9 cellular contexts compared by ENCODE assay signal in the genomic region with DNA sequence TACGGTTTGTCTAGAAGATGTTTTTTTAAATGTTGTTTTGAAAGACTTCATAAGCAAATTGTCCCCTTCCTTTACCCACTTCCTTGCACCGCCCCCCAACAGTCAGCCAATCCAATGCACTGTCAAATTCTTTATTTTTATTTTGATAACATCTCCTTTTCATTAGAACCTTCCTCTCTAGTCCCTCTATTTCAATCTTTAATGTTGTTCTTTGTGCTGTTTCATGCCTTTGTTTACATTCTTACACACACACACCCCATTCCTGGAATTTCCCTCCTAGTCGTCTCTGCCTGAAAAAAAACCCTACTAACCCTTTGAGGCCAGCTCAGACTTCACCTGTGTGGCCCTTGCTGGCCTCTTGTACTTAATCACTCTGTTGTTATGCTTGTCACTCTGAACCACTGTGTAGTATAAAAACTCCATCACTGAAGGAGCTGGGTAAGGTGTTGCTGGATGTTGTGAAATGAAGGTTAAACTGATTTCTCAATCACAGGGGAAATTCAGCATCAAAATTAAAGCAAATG.
DNase-seq lines count a peak whose midpoint lies in the region; ATAC-seq, FAIRE-seq and TF ChIP-seq lines count a peak whose summit lies in the region.
"Had no signal": no experiment of that assay in that cellular context is flagged by ENCODE, and none has a peak within 500 bp of the region (broad histone marks: within the 10 kb centered on the region; RNA-seq: fewer than 3 reads in every experiment).

No MANE protein-coding gene starts in this region.

- dilution Hi-C loops in keratinocyte (cut with MboI; ENCODE audit: extremely low pct_ligation_motif_present, low sequenced_read_pairs) = no loop called here

- no peaks in the 10 kb centered on the region for H4K20me1 ChIP-seq in keratinocyte (ENCODE audit: control insufficient read depth, extremely low read depth, insufficient read depth, low read length)
- H4K20me1 ChIP-seq: BLaER1 treated with 17β-estradiol and CSF1 and Interleukin-3, amounts not matched to agents 10 nM and 100 nM had no signal

- peak overlapping the region; percentile 63 for H3K4me2 ChIP-seq in keratinocyte (ENCODE audit: control insufficient read depth, extremely low read depth, insufficient read depth, low read depth, low read length)

- no peak overlapping the region for H2AFZ ChIP-seq in keratinocyte (ENCODE audit: control insufficient read depth, low read length)

- peak overlapping the region; percentile 6 for H3K4me3 Mint-ChIP-seq in stimulated activated naive CD8-positive, alpha-beta T cell treated with anti-CD3 and anti-CD28 coated beads, Interleukin-15, Interleukin-2, amounts not matched to agents 100 ng/mL and 50 ng/mL, for 24 hours
- H3K4me3 Mint-ChIP-seq in activated T-helper 17 cell treated with anti-CD3 and anti-CD28 coated beads, Interleukin-2, amount 50 U/mL, for 72 hours = peak overlapping the region; percentile 48

- H3K27me3 Mint-ChIP-seq in stimulated activated naive CD8-positive, alpha-beta T cell treated with anti-CD3 and anti-CD28 coated beads, Interleukin-15, Interleukin-2, amounts not matched to agents 100 ng/mL and 50 ng/mL, for 24 hours = peaks cover 10% of the 10 kb centered on the region
- peaks cover 2% of the 10 kb centered on the region for H3K27me3 Mint-ChIP-seq in activated T-helper 17 cell treated with anti-CD3 and anti-CD28 coated beads, Interleukin-2, amount 50 U/mL, for 72 hours

- FAIRE-seq in keratinocyte (lab: Jason Lieb, UNC) = no peak

- peaks cover 77% of the 10 kb centered on the region for H3K4me1 Mint-ChIP-seq in stimulated activated naive CD8-positive, alpha-beta T cell treated with anti-CD3 and anti-CD28 coated beads, Interleukin-15, Interleukin-2, amounts not matched to agents 100 ng/mL and 50 ng/mL, for 24 hours (ENCODE audit: low read depth)
- H3K4me1 Mint-ChIP-seq in activated T-helper 17 cell treated with anti-CD3 and anti-CD28 coated beads, Interleukin-2, amount 50 U/mL, for 72 hours = peaks cover 46% of the 10 kb centered on the region

- H3K4me3 ChIP-seq in keratinocyte (ENCODE audit: control insufficient read depth in 2 of 3, extremely low read depth in 1 of 3, insufficient read depth in 2 of 3, low read depth in 1 of 3, low read length in 3 of 3) = no peak overlapping the region
- H3K4me3 ChIP-seq: BLaER1 treated with 17β-estradiol and CSF1 and Interleukin-3, amounts not matched to agents 10 nM and 100 nM had no signal

- H3K27ac ChIP-seq in keratinocyte (ENCODE audit: control insufficient read depth, insufficient read depth, low read length) = peak overlapping the region; percentile 65

- TF ChIP-seq CTCF in keratinocyte (optimal IDR thresholded peaks at IDR 0.05 in 1 of 3, IDR thresholded peaks at IDR 0.05 in 1 of 3, conservative IDR thresholded peaks at IDR 0.05 in 1 of 3; ENCODE audit: extremely low read depth in 1 of 3, insufficient read depth in 2 of 3, low read length in 3 of 3) = no peak

- H3K9me3 Mint-ChIP-seq in stimulated activated naive CD8-positive, alpha-beta T cell treated with anti-CD3 and anti-CD28 coated beads, Interleukin-15, Interleukin-2, amounts not matched to agents 100 ng/mL and 50 ng/mL, for 24 hours = peaks cover 4% of the 10 kb centered on the region
- no peaks in the 10 kb centered on the region for H3K9me3 Mint-ChIP-seq in activated T-helper 17 cell treated with anti-CD3 and anti-CD28 coated beads, Interleukin-2, amount 50 U/mL, for 72 hours

- no peaks in the 10 kb centered on the region for H3K36me3 ChIP-seq in keratinocyte (ENCODE audit: control insufficient read depth in 2 of 2, extremely low read depth in 1 of 2, insufficient read depth in 2 of 2, low read length in 2 of 2)

- H3K27ac Mint-ChIP-seq in stimulated activated naive CD8-positive, alpha-beta T cell treated with anti-CD3 and anti-CD28 coated beads, Interleukin-15, Interleukin-2, amounts not matched to agents 100 ng/mL and 50 ng/mL, for 24 hours = peak overlapping the region; percentile 65
- H3K27ac Mint-ChIP-seq in activated T-helper 17 cell treated with anti-CD3 and anti-CD28 coated beads, Interleukin-2, amount 50 U/mL, for 72 hours = peak overlapping the region; percentile 68

- DNase-seq in stimulated activated naive CD8-positive, alpha-beta T cell treated with anti-CD3 and anti-CD28 coated beads, Interleukin-15, Interleukin-2, amounts not matched to agents 100 U/mL and 50 U/mL, for 24 hours = no peak
- DNase-seq in keratinocyte (ENCODE audit: low read depth, low spot score) = peak; percentile 72
- DNase-seq in DMS153 (lab: John Stamatoyannopoulos, UW) = no peak
- DNase-seq in left ventricle myocardium superior = no peak

- intact Hi-C loops in left ventricle myocardium superior (cut with micrococcal nuclease) = no loop called here

- H3K27me3 ChIP-seq in keratinocyte (ENCODE audit: control insufficient read depth, extremely low read depth, insufficient read depth, low read length) = no peaks in the 10 kb centered on the region
- H3K27me3 ChIP-seq: BLaER1 treated with 17β-estradiol and CSF1 and Interleukin-3, amounts not matched to agents 10 nM and 100 nM had no signal

- no peaks in the 10 kb centered on the region for H3K9me1 ChIP-seq in keratinocyte (ENCODE audit: control insufficient read depth, extremely low read depth, insufficient read depth, low read length)

- H3K36me3 Mint-ChIP-seq in stimulated activated naive CD8-positive, alpha-beta T cell treated with anti-CD3 and anti-CD28 coated beads, Interleukin-15, Interleukin-2, amounts not matched to agents 100 ng/mL and 50 ng/mL, for 24 hours (ENCODE audit: low read depth) = peaks cover 8% of the 10 kb centered on the region
- H3K36me3 Mint-ChIP-seq in activated T-helper 17 cell treated with anti-CD3 and anti-CD28 coated beads, Interleukin-2, amount 50 U/mL, for 72 hours (ENCODE audit: low read depth) = no peaks in the 10 kb centered on the region

- peak overlapping the region; percentile 44 for H3K9ac ChIP-seq in keratinocyte (ENCODE audit: control insufficient read depth, extremely low read depth, insufficient read depth, low read length)
- H3K9ac ChIP-seq: BLaER1 treated with 17β-estradiol and CSF1 and Interleukin-3, amounts not matched to agents 10 nM and 100 nM had no signal

- no peak for ATAC-seq in stimulated activated naive CD8-positive, alpha-beta T cell treated with anti-CD3 and anti-CD28 coated beads, Interleukin-15, Interleukin-2, amounts not matched to agents 100 U/mL and 50 U/mL, for 24 hours
- peak; percentile 51 for ATAC-seq in activated T-helper 17 cell treated with anti-CD3 and anti-CD28 coated beads, Interleukin-2, amount 50 U/mL, for 72 hours (replicated peaks)
- no peak for ATAC-seq in GM21723 (IDR thresholded peaks at IDR 0.05; ENCODE audit: unreplicated experiment)
- no peak for ATAC-seq in HG03196 (IDR thresholded peaks at IDR 0.05; ENCODE audit: unreplicated experiment)
- ATAC-seq in left ventricle myocardium superior = no peak

- H3K4me1 ChIP-seq in keratinocyte (ENCODE audit: control insufficient read depth, extremely low read depth, insufficient read depth, low read length) = peaks cover 9% of the 10 kb centered on the region

- no peaks in the 10 kb centered on the region for H3K79me2 ChIP-seq in keratinocyte (ENCODE audit: control insufficient read depth, insufficient read depth, low read length)

- H3K9me3 ChIP-seq in keratinocyte (ENCODE audit: control insufficient read depth, low read depth, low read length) = no peaks in the 10 kb centered on the region
